In the genomic region with DNA sequence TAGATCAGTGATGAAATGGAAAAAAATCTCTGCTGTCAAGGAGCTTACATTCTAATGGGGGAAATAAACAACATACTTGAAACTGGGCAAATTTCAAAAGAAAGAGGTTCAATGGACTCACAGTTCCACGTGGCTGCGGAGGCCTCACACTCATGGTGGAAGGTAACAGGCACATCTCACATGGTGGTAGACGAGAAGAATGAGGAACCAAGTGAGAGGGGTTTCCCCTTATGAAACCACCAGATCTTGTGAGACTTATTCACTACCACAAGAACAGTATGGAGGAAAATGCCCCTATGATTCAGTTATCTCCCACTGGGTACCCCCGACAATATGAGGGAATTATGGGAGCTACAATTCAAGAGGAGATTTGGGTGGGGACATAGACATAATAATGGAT, we compare ENCODE assay signal across 23 cellular contexts.
DNase-seq lines count a peak whose midpoint lies in the region; ATAC-seq and TF ChIP-seq lines count a peak whose summit lies in the region.
"Had no signal": no experiment of that assay in that cellular context is flagged by ENCODE, and none has a peak within 500 bp of the region (broad histone marks: within the 10 kb centered on the region; RNA-seq: fewer than 3 reads in every experiment).

No MANE protein-coding gene starts in this region.

- no peak overlapping the region for H3K27ac ChIP-seq in trophoblast cell (ENCODE audit: low read depth, low read length)
- no peak overlapping the region for H3K27ac ChIP-seq in tibial artery
- H3K27ac ChIP-seq: BLaER1 treated with 17β-estradiol and CSF1 and Interleukin-3, amounts not matched to agents 10 nM and 100 nM; heart right ventricle; sigmoid colon; SJCRH30; tibial nerve had no signal

- no peaks in the 10 kb centered on the region for H3K79me1 ChIP-seq in trophoblast cell (ENCODE audit: low read length)

- peak; percentile 90 for ATAC-seq in GM18867 (IDR thresholded peaks at IDR 0.05; ENCODE audit: unreplicated experiment)
- peak; percentile 51 for ATAC-seq in HG02642 (IDR thresholded peaks at IDR 0.05; ENCODE audit: poor library complexity, unreplicated experiment)
- ATAC-seq in HG03469 (IDR thresholded peaks at IDR 0.05; ENCODE audit: unreplicated experiment): peak; percentile 57
- ATAC-seq in stimulated activated effector memory CD8-positive, alpha-beta T cell treated with anti-CD3 and anti-CD28 coated beads, Interleukin-12 subunit alpha, Interleukin-12 subunit beta, amount 100 ng/mL, for 72 hours: no peak
- ATAC-seq: activated CD8-positive, alpha-beta T cell treated with anti-CD3 and anti-CD28 coated beads for 36 hours had no signal

- no peak overlapping the region for H4K91ac ChIP-seq in trophoblast cell (ENCODE audit: low read depth, low read length)

- no peak overlapping the region for H3K18ac ChIP-seq in trophoblast cell (ENCODE audit: low read length)

- no peak overlapping the region for H3K27ac Mint-ChIP-seq in stimulated activated effector memory CD8-positive, alpha-beta T cell treated with anti-CD3 and anti-CD28 coated beads, Interleukin-12 subunit alpha, Interleukin-12 subunit beta, amount 100 ng/mL, for 72 hours
- H3K27ac Mint-ChIP-seq: activated CD8-positive, alpha-beta T cell treated with anti-CD3 and anti-CD28 coated beads for 36 hours; activated naive CD4-positive, alpha-beta T cell treated with anti-CD3 and anti-CD28 coated beads, Interleukin-2, amount 50 U/mL, for 24 hours; activated T-helper 2 cell treated with anti-CD3 and anti-CD28 coated beads, Interferon-gamma antibody, Interleukin-2, Interleukin-4, amounts not matched to agents 10 μg/mL and 5 μg/mL and 100 μg/mL, durations not matched to agents 14 hours and 24 hours and 36 hours; IgD-negative memory B cell; nephron had no signal

- H3K9me3 Mint-ChIP-seq in stimulated activated effector memory CD8-positive, alpha-beta T cell treated with anti-CD3 and anti-CD28 coated beads, Interleukin-12 subunit alpha, Interleukin-12 subunit beta, amount 100 ng/mL, for 72 hours: no peaks in the 10 kb centered on the region
- H3K9me3 Mint-ChIP-seq: activated CD8-positive, alpha-beta T cell treated with anti-CD3 and anti-CD28 coated beads for 36 hours had no signal

- no peak for TF ChIP-seq CTCF in tibial artery (IDR thresholded peaks at IDR 0.05)

- no CpG with 5 or more reads among the region's 4 CpGs for WGBS in trophoblast cell (ENCODE audit: extremely low coverage, insufficient coverage, insufficient read length)

- H2AFZ ChIP-seq in trophoblast cell (ENCODE audit: insufficient read depth, low read length, poor library complexity): no peak overlapping the region

- H3K14ac ChIP-seq in trophoblast cell (ENCODE audit: low read length): no peak overlapping the region

- no peak overlapping the region for H2BK5ac ChIP-seq in trophoblast cell (ENCODE audit: low read depth, low read length, poor library complexity)

- H3K4me3 Mint-ChIP-seq in stimulated activated effector memory CD8-positive, alpha-beta T cell treated with anti-CD3 and anti-CD28 coated beads, Interleukin-12 subunit alpha, Interleukin-12 subunit beta, amount 100 ng/mL, for 72 hours: no peak overlapping the region
- H3K4me3 Mint-ChIP-seq: activated CD8-positive, alpha-beta T cell treated with anti-CD3 and anti-CD28 coated beads for 36 hours; activated naive CD4-positive, alpha-beta T cell treated with anti-CD3 and anti-CD28 coated beads, Interleukin-2, amount 50 U/mL, for 24 hours; IgD-negative memory B cell; nephron had no signal

- no peak overlapping the region for H3K9ac ChIP-seq in trophoblast cell (ENCODE audit: low read length)
- H3K9ac ChIP-seq: BLaER1 treated with 17β-estradiol and CSF1 and Interleukin-3, amounts not matched to agents 10 nM and 100 nM had no signal

- H3K4me2 ChIP-seq in trophoblast cell (ENCODE audit: low read length): no peak overlapping the region

- intact Hi-C loops in tibial artery (cut with DNase I; ENCODE audit: low total_unique reads): no loop called here

- H3K4me1 ChIP-seq in trophoblast cell (ENCODE audit: control insufficient read depth in 1 of 2, insufficient read depth in 2 of 2, low read length in 2 of 2) (no peaks in the 10 kb centered on the region), tibial artery (no peaks in the 10 kb centered on the region)
- H3K4me1 ChIP-seq: sigmoid colon, SJCRH30, tibial nerve had no signal

- H3K36me3 ChIP-seq in trophoblast cell (ENCODE audit: control insufficient read depth in 1 of 2, insufficient read depth in 2 of 2, low read length in 2 of 2): peaks cover 0 to 2% of the 10 kb centered on the region in 2 experiments
- peaks cover 0 to 20% (median 4%) of the 10 kb centered on the region in 3 donors for H3K36me3 ChIP-seq in tibial artery
- H3K36me3 ChIP-seq: BLaER1 treated with 17β-estradiol and CSF1 and Interleukin-3, amounts not matched to agents 10 nM and 100 nM; sigmoid colon; SJCRH30; tibial nerve had no signal

- H3K4me1 Mint-ChIP-seq in stimulated activated effector memory CD8-positive, alpha-beta T cell treated with anti-CD3 and anti-CD28 coated beads, Interleukin-12 subunit alpha, Interleukin-12 subunit beta, amount 100 ng/mL, for 72 hours: no peaks in the 10 kb centered on the region
- H3K4me1 Mint-ChIP-seq: activated naive CD4-positive, alpha-beta T cell treated with anti-CD3 and anti-CD28 coated beads, Interleukin-2, amount 50 U/mL, for 24 hours; IgD-negative memory B cell; nephron had no signal

- H3K4ac ChIP-seq in trophoblast cell (ENCODE audit: low read depth, low read length): no peak overlapping the region

- no peak overlapping the region for H2BK120ac ChIP-seq in trophoblast cell (ENCODE audit: insufficient read depth, low read length, poor library complexity)

- H2AK5ac ChIP-seq in trophoblast cell (ENCODE audit: low read length): no peak overlapping the region

- H3K27me3 ChIP-seq in trophoblast cell (ENCODE audit: insufficient read depth, low read length) (no peaks in the 10 kb centered on the region), tibial artery (no peaks in the 10 kb centered on the region)
- H3K27me3 ChIP-seq: BLaER1 treated with 17β-estradiol and CSF1 and Interleukin-3, amounts not matched to agents 10 nM and 100 nM; heart right ventricle; sigmoid colon; SJCRH30; tibial nerve had no signal

- H4K12ac ChIP-seq in trophoblast cell (ENCODE audit: low read depth, low read length): no peak overlapping the region

- no peaks in the 10 kb centered on the region for H3K79me2 ChIP-seq in trophoblast cell (ENCODE audit: control insufficient read depth, insufficient read depth, low read length, poor library complexity)

- no peaks in the 10 kb centered on the region for H3K9me3 ChIP-seq in trophoblast cell (ENCODE audit: insufficient read depth, low read depth, low read length)
- no peaks in the 10 kb centered on the region for H3K9me3 ChIP-seq in tibial artery
- H3K9me3 ChIP-seq: BLaER1 treated with 17β-estradiol and CSF1 and Interleukin-3, amounts not matched to agents 10 nM and 100 nM; heart right ventricle; sigmoid colon; SJCRH30; tibial nerve had no signal

- H3K4me3 ChIP-seq in trophoblast cell (ENCODE audit: low read depth, low read length) (no peak overlapping the region), tibial artery (no peak overlapping the region)
- H3K4me3 ChIP-seq: BLaER1 treated with 17β-estradiol and CSF1 and Interleukin-3, amounts not matched to agents 10 nM and 100 nM; heart right ventricle; sigmoid colon; SJCRH30; tibial nerve had no signal

- H2BK12ac ChIP-seq in trophoblast cell (ENCODE audit: low read length): no peak overlapping the region

- H3K36me3 Mint-ChIP-seq in stimulated activated effector memory CD8-positive, alpha-beta T cell treated with anti-CD3 and anti-CD28 coated beads, Interleukin-12 subunit alpha, Interleukin-12 subunit beta, amount 100 ng/mL, for 72 hours: no peaks in the 10 kb centered on the region
- H3K36me3 Mint-ChIP-seq: activated naive CD4-positive, alpha-beta T cell treated with anti-CD3 and anti-CD28 coated beads, Interleukin-2, amount 50 U/mL, for 24 hours; IgD-negative memory B cell had no signal

- no peak overlapping the region for H4K8ac ChIP-seq in trophoblast cell (ENCODE audit: low read depth, low read length)

- DNase-seq in trophoblast cell: peak; percentile 6 to 61
- DNase-seq in foreskin melanocyte: no peak
- no peak for DNase-seq in stimulated activated effector memory CD8-positive, alpha-beta T cell treated with anti-CD3 and anti-CD28 coated beads, Interleukin-12 subunit alpha, Interleukin-12 subunit beta, amount 100 ng/mL, for 72 hours (ENCODE audit: low spot score in 2 of 2)
- no peak for DNase-seq in tibial artery
- DNase-seq: activated CD8-positive, alpha-beta T cell treated with anti-CD3 and anti-CD28 coated beads for 36 hours; DMS153; heart right ventricle; NCI-H1694; NCI-H748 treated with DMSO at 0.1 percent for 48 hours; RPMI8226; sigmoid colon; SJCRH30; stimulated activated CD4-positive, alpha-beta T cell treated with anti-CD3 and anti-CD28 coated beads, Interleukin-4, amount 100 ng/mL, for 1 hour; T-helper 9 cell had no signal

- no peak overlapping the region for H3K23ac ChIP-seq in trophoblast cell (ENCODE audit: low read length)

Comparison
In these comparisons a context has a peak if more than half of its experiments do, and no peak if none do; other contexts are left out.
1. DNase-seq: peak in trophoblast cell (2 of 2); none in foreskin melanocyte (single experiment), stimulated activated effector memory CD8-positive, alpha-beta T cell treated with anti-CD3 and anti-CD28 coated beads, Interleukin-12 subunit alpha, Interleukin-12 subunit beta, amount 100 ng/mL, for 72 hours (0 of 2) and tibial artery (0 of 2).